8 cellular contexts compared by ENCODE assay signal in genomic region chr16:89685916-89686315, GRCh38. TPM values are rescaled to one million over a fixed set of nuclear protein-coding genes. Genes with fewer than 3 reads are reported as not detected.
DNase-seq lines count a peak whose midpoint lies in the region; ATAC-seq and TF ChIP-seq lines count a peak whose summit lies in the region.

No MANE protein-coding gene starts in this region.

- ATAC-seq in HCT116: no peak

- H3K4me1 ChIP-seq in HCT116 (ENCODE audit: control insufficient read depth in 1 of 2, insufficient read depth in 2 of 2, low read length in 2 of 2): peaks cover 9 to 20% of the 10 kb centered on the region in 2 experiments

- peak overlapping the region; percentile 86; the same call in 1 of the 2 replicates for H3K9ac ChIP-seq in HCT116 (ENCODE audit: low read length)

- no peak overlapping the region for H2AFZ ChIP-seq in HCT116 (ENCODE audit: low read depth, low read length, poor library complexity, severe bottlenecking)

- peaks cover 6 to 46% of the 10 kb centered on the region in 2 experiments; a peak in 3 of 4 replicates for H3K36me3 ChIP-seq in HCT116 (ENCODE audit: control insufficient read depth in 1 of 2, insufficient read depth in 2 of 2, low read length in 2 of 2)

- TF ChIP-seq POLR2A in HCT116 (IDR thresholded peaks at IDR 0.05; ENCODE audit: borderline replicate concordance, extremely low read depth, insufficient read depth, insufficient read length): no peak

- H3K36me3 Mint-ChIP-seq in CD14-positive monocyte: peaks cover 11 to 19% of the 10 kb centered on the region in 2 donors
- peaks cover 62% of the 10 kb centered on the region for H3K36me3 Mint-ChIP-seq in brain
- peaks cover 59% of the 10 kb centered on the region for H3K36me3 Mint-ChIP-seq in nephron (ENCODE audit: low read depth)

- RAD21 ChIA-PET in HCT116 (lab: Charles Lee; ENCODE audit: low non-redundant PET in 1 of 2, low total read pairs in 2 of 2, uncharacterized antibody in 2 of 2, unreplicated experiment in 2 of 2): interaction anchor here in 1 of 2 experiments (0.7 kb wide), 1 partner anchor 14 kb away, joined by 3 read pairs; no protein-coding TSS in a partner anchor

- TF ChIP-seq CTCF in CD14-positive monocyte (IDR thresholded peaks at IDR 0.05): no peak
- TF ChIP-seq CTCF in HCT116 (IDR thresholded peaks at IDR 0.05 in 2 of 3, conservative IDR thresholded peaks at IDR 0.05 in 1 of 3; ENCODE audit: borderline replicate concordance in 1 of 3, insufficient read depth in 1 of 3, low read depth in 2 of 3, low read length in 2 of 3): no peak
- TF ChIP-seq CTCF in brain (conservative IDR thresholded peaks at IDR 0.05): no peak
- TF ChIP-seq CTCF in nephron (IDR thresholded peaks at IDR 0.05; ENCODE audit: unreplicated experiment in 3 of 3): no peak

- CTCF ChIA-PET in HCT116 (lab: Charles Lee): interaction anchor here (1.0 to 1.8 kb wide), 3 partner anchors 14 to 120 kb away, joined by 3 to 14 read pairs (median 3); no protein-coding TSS in a partner anchor

- H3K9me3 Mint-ChIP-seq in CD14-positive monocyte (peaks cover 10 to 27% (median 19%) of the 10 kb centered on the region in 7 donors), brain (peaks cover 0 to 20% (median 6%) of the 10 kb centered on the region in 5 experiments), nephron (peaks cover 19% of the 10 kb centered on the region)

- no peaks in the 10 kb centered on the region for H4K20me1 ChIP-seq in HCT116 (ENCODE audit: insufficient read depth)

- no peaks in the 10 kb centered on the region for H3K27me3 ChIP-seq in HCT116 (ENCODE audit: insufficient read depth, low read length)

- no peak for TF ChIP-seq RAD21 in HCT116 (IDR thresholded peaks at IDR 0.05; ENCODE audit: low read depth)

- H3K9me2 ChIP-seq in HCT116 (ENCODE audit: insufficient read depth): no peaks in the 10 kb centered on the region

- H3K4me1 Mint-ChIP-seq in CD14-positive monocyte (peaks cover 9% of the 10 kb centered on the region), brain (peaks cover 18% of the 10 kb centered on the region), nephron (peaks cover 7% of the 10 kb centered on the region)

- no TSS peak for BruUV-seq in HCT116 (replicated peaks; lab: Mats Ljungman, UMichigan)

- no peak overlapping the region for H3K4me3 Mint-ChIP-seq in CD14-positive monocyte
- H3K4me3 Mint-ChIP-seq in brain: peak overlapping the region; percentile 55 to 85 (median 60)
- H3K4me3 Mint-ChIP-seq in nephron: peak overlapping the region; percentile 60 to 76 (median 72)

- no peak overlapping the region; the same call in 1 of the 2 replicates for H3K27ac ChIP-seq in HCT116 (ENCODE audit: low read depth, low read length)

- peak overlapping the region in 6 of 7 donors; percentile 28 to 77 (median 57) for H3K27ac Mint-ChIP-seq in CD14-positive monocyte
- H3K27ac Mint-ChIP-seq in brain: peak overlapping the region in 1 of 5 experiments; percentile 72
- H3K27ac Mint-ChIP-seq in nephron: no peak overlapping the region

- POLR2A ChIA-PET in HCT116 (lab: Charles Lee): interaction anchor here (1.0 to 1.4 kb wide), 5 partner anchors 10 to 20 kb away, joined by 3 to 7 read pairs (median 4); no protein-coding TSS in a partner anchor

- H3K4me2 ChIP-seq in HCT116 (ENCODE audit: low read length): peak overlapping the region; percentile 95

- intact Hi-C loops in CD14-positive monocyte (cut with micrococcal nuclease): no loop called here
- intact Hi-C loops in HCT116 (cut with micrococcal nuclease): loop anchor here (1.0 kb wide), 1 partner anchor 14 kb away; no protein-coding TSS in a partner anchor

- peaks cover 30% of the 10 kb centered on the region for H3K79me2 ChIP-seq in HCT116 (ENCODE audit: insufficient read depth, low read length)

- peaks cover 6 to 10% of the 10 kb centered on the region in 2 experiments; a peak in 3 of 4 replicates for H3K9me3 ChIP-seq in HCT116 (ENCODE audit: control insufficient read depth in 1 of 2, insufficient read depth in 1 of 2, low read depth in 1 of 2, low read length in 2 of 2)

- H3K27me3 Mint-ChIP-seq in CD14-positive monocyte (ENCODE audit: low read depth in 3 of 3) (peaks cover 0 to 3% (median 0%) of the 10 kb centered on the region in 3 donors), brain (peaks cover 9% of the 10 kb centered on the region), nephron (ENCODE audit: low read depth) (no peaks in the 10 kb centered on the region)

- DNase-seq in CD14-positive monocyte (ENCODE audit: low spot score): no peak
- no peak for DNase-seq in HCT116 (ENCODE audit: low read depth, low spot score)
- no peak for DNase-seq in dermis blood vessel endothelial cell
- no peak for DNase-seq in NCI-H748 (lab: John Stamatoyannopoulos, UW; ENCODE audit: unreplicated experiment)
- no peak for DNase-seq in NCI-H526 treated with DMSO at 0.1 percent for 48 hours (lab: John Stamatoyannopoulos, UW)
- DNase-seq in GM19240 (ENCODE audit: insufficient read length, low spot score): no peak

- H3K4me3 ChIP-seq in HCT116 (replicated peaks in 1 of 2; ENCODE audit: low read depth in 1 of 2, low read length in 2 of 2): peak overlapping the region; percentile 57 to 85

TF ChIP-seq in HCT116, 20 proteins besides CTCF, POLR2A, EP300 and RAD21:
- TF ChIP-seq CBX3 (IDR thresholded peaks at IDR 0.05; ENCODE audit: low read depth) (no peak), ATF3 (IDR thresholded peaks at IDR 0.05) (no peak), ZFX (IDR thresholded peaks at IDR 0.05) (no peak), TCF7L2 (IDR thresholded peaks at IDR 0.05; ENCODE audit: borderline replicate concordance, extremely low read depth, insufficient read depth, insufficient read length) (no peak), FOSL1 (IDR thresholded peaks at IDR 0.05; ENCODE audit: low read depth) (no peak), YY1 (IDR thresholded peaks at IDR 0.05; ENCODE audit: extremely low read depth, insufficient replicate concordance, low read depth, low read length) (no peak), SRF (IDR thresholded peaks at IDR 0.05; ENCODE audit: low read depth) (no peak), EZH2 (IDR thresholded peaks at IDR 0.05) (no peak), ELF1 (IDR thresholded peaks at IDR 0.05; ENCODE audit: borderline replicate concordance, low read depth) (no peak), EGR1 (IDR thresholded peaks at IDR 0.05; ENCODE audit: low read depth) (no peak), EZH2phosphoT487 (IDR thresholded peaks at IDR 0.05; ENCODE audit: borderline replicate concordance) (no peak), SP1 (IDR thresholded peaks at IDR 0.05; ENCODE audit: low read depth) (no peak), ZBTB33 (IDR thresholded peaks at IDR 0.05; ENCODE audit: extremely low read depth, insufficient replicate concordance, low read length) (no peak), ZNF274 (IDR thresholded peaks at IDR 0.05; ENCODE audit: low read depth, low read length) (no peak)

RNA-seq across cellular contexts. Expression of gene CDK10, which starts 0.6 kb away (rescaled TPM):
- 10 to 100 TPM; 16.5 to 18.3 TPM for polyA plus RNA-seq in CD14-positive monocyte
- 165 TPM for total RNA-seq in HCT116 (2021; ENCODE audit: unreplicated experiment)
- polyA plus RNA-seq in HCT116 (2012): 180 and 191 TPM in 2 replicates
- polyA plus RNA-seq in brain (ENCODE audit: insufficient read depth, low read depth, low replicate concordance): 34.8 TPM
- 48.2 and 71.1 TPM in 2 replicates for total RNA-seq in dermis blood vessel endothelial cell

RNA-seq across cellular contexts. Expression of gene SPATA2L, which starts 15.6 kb away (rescaled TPM):
- 10 to 100 TPM in 1 of 2 donors, 1 to 10 TPM in 1; 10.0 to 15.1 TPM for polyA plus RNA-seq in CD14-positive monocyte
- total RNA-seq in HCT116 (2021; ENCODE audit: unreplicated experiment): 50.5 TPM
- 31.9 and 37.5 TPM in 2 replicates for polyA plus RNA-seq in HCT116 (2012)
- 14.3 TPM for polyA plus RNA-seq in brain (ENCODE audit: insufficient read depth, low read depth, low replicate concordance)
- total RNA-seq in dermis blood vessel endothelial cell: 19.1 and 36.6 TPM in 2 replicates

RNA-seq across cellular contexts. Expression of gene SPATA33, which starts 28.3 kb away (rescaled TPM):
- 1 to 10 TPM; 1.4 to 1.8 TPM for polyA plus RNA-seq in CD14-positive monocyte
- 24.9 TPM for total RNA-seq in HCT116 (2021; ENCODE audit: unreplicated experiment)
- polyA plus RNA-seq in HCT116 (2012): 6.8 and 12.2 TPM in 2 replicates
- polyA plus RNA-seq in brain (ENCODE audit: insufficient read depth, low read depth, low replicate concordance): 37.2 TPM
- total RNA-seq in dermis blood vessel endothelial cell: 2.0 and 4.1 TPM in 2 replicates

RNA-seq across cellular contexts. Expression of gene CHMP1A, which starts 28.4 kb away (rescaled TPM):
- polyA plus RNA-seq in CD14-positive monocyte (10 to 100 TPM; 57.3 to 76.6 TPM), brain (ENCODE audit: insufficient read depth, low read depth, low replicate concordance) (100 TPM)
- total RNA-seq in HCT116 (2021; ENCODE audit: unreplicated experiment) (158 TPM), dermis blood vessel endothelial cell (117 and 139 TPM in 2 replicates)
- polyA plus RNA-seq in HCT116 (2012): 113 and 129 TPM in 2 replicates

RNA-seq across cellular contexts. Expression of gene VPS9D1, which starts 34.8 kb away (rescaled TPM):
- polyA plus RNA-seq in CD14-positive monocyte: 1 to 10 TPM; 1.2 to 1.6 TPM
- total RNA-seq in HCT116 (2021; ENCODE audit: unreplicated experiment): 4.2 TPM
- polyA plus RNA-seq in HCT116 (2012): 5.9 and 6.2 TPM in 2 replicates
- 21.0 TPM for polyA plus RNA-seq in brain (ENCODE audit: insufficient read depth, low read depth, low replicate concordance)
- total RNA-seq in dermis blood vessel endothelial cell: 5.8 and 7.3 TPM in 2 replicates

Comparison
In these comparisons a context has a peak if more than half of its experiments do, and no peak if none do; other contexts are left out.
1. H3K27ac Mint-ChIP-seq: peak in CD14-positive monocyte (6 of 7); none in nephron (0 of 3).
2. H3K4me3 Mint-ChIP-seq: peak in brain (5 of 5) and nephron (3 of 3); none in CD14-positive monocyte (0 of 2).